Comparison of ENCODE assay signal across 8 cellular contexts in the genomic region with DNA sequence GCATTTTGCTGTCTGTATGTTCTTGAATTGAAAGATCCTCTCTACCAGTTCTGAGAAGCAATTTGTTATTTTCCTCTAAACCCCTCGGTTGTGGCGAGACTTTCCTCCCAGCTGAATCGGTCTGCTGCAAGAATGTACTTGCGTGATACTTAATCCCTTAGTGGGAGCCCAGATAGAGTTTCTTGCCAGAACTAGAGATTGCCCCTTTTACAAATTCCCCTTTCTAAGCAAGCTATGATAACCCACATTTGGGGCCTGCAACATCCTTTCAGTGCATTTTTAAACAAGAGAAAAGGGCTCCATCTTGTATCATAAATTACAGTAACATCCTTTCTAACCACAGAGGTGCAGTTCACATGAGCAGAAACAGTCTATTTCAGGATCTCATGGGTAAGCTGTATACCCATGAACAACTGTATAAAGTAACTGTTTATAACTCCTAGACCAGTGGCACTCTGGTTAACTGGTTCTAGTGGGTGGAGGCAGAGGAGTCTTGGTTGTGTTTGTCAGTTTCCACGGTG.
DNase-seq lines count a peak whose midpoint lies in the region; ATAC-seq and TF ChIP-seq lines count a peak whose summit lies in the region.

No MANE protein-coding gene starts in this region.

- peaks cover 31% of the 10 kb centered on the region for H3K4me1 Mint-ChIP-seq in type B pancreatic cell (ENCODE audit: unreplicated experiment)

- no peak overlapping the region for H3K4me3 ChIP-seq in AG09309 (ENCODE audit: control insufficient read depth, low read depth, low read length)

- H3K27ac Mint-ChIP-seq in type B pancreatic cell = peak overlapping the region; percentile 38

- H3K27me3 Mint-ChIP-seq in type B pancreatic cell = no peaks in the 10 kb centered on the region

- no peaks in the 10 kb centered on the region for H3K9me3 Mint-ChIP-seq in type B pancreatic cell

- ATAC-seq in GM19328 (IDR thresholded peaks at IDR 0.05; ENCODE audit: unreplicated experiment) (peak; percentile 39), HG03520 (IDR thresholded peaks at IDR 0.05; ENCODE audit: unreplicated experiment) (no peak)

- no peaks in the 10 kb centered on the region for H3K36me3 Mint-ChIP-seq in type B pancreatic cell

- no peak for TF ChIP-seq CTCF in AG09309 (IDR thresholded peaks at IDR 0.05; ENCODE audit: control insufficient read depth, insufficient read depth, low read depth, low read length, missing control alignments)
- no peak for TF ChIP-seq CTCF in type B pancreatic cell (conservative IDR thresholded peaks at IDR 0.05)

- peak overlapping the region; percentile 41 for H3K4me3 Mint-ChIP-seq in type B pancreatic cell

- peak; percentile 83 for DNase-seq in AG09309 (ENCODE audit: low read depth)
- DNase-seq in NOMO-1 treated with DMSO at 0.1 percent for 48 hours (lab: John Stamatoyannopoulos, UW; ENCODE audit: unreplicated experiment) = peak; percentile 57
- DNase-seq in fibroblast of peridontal ligament (ENCODE audit: extremely low read depth) = peak; percentile 83
- no peak for DNase-seq in type B pancreatic cell (ENCODE audit: extremely low spot score, unreplicated experiment)
- DNase-seq in D341Med (ENCODE audit: low spot score) = no peak
- DNase-seq in HPDE6-E6E7 (ENCODE audit: extremely low spot score) = no peak

Comparison
In these comparisons a context has a peak if more than half of its experiments do, and no peak if none do; other contexts are left out.
1. DNase-seq: peak in AG09309 (single experiment), NOMO-1 treated with DMSO at 0.1 percent for 48 hours (single experiment) and fibroblast of peridontal ligament (single experiment); none in type B pancreatic cell (single experiment), D341Med (single experiment) and HPDE6-E6E7 (single experiment).